16 cellular contexts compared by ENCODE assay signal in genomic region chr1:94929816-94930215, GRCh38. TPM values are rescaled to one million over a fixed set of nuclear protein-coding genes. Genes with fewer than 3 reads are reported as not detected.
DNase-seq lines count a peak whose midpoint lies in the region; ATAC-seq and TF ChIP-seq lines count a peak whose summit lies in the region.
"Had no signal": no experiment of that assay in that cellular context is flagged by ENCODE, and none has a peak within 500 bp of the region (broad histone marks: within the 10 kb centered on the region; RNA-seq: fewer than 3 reads in every experiment).

No MANE protein-coding gene starts in this region.

- H3K4me3 ChIP-seq in ACC112 (ENCODE audit: low read depth, low read length): peak overlapping the region; percentile 89
- peak overlapping the region in 35 of 59 donors; percentile 10 to 96 (median 87) for H3K4me3 ChIP-seq in dorsolateral prefrontal cortex
- peak overlapping the region; percentile 69 for H3K4me3 ChIP-seq in lower lobe of right lung
- H3K4me3 ChIP-seq in sigmoid colon: peak overlapping the region; percentile 10 to 92 (median 87)

- ATAC-seq in lower lobe of right lung (no peak), HG02610 (IDR thresholded peaks at IDR 0.05; ENCODE audit: unreplicated experiment) (no peak)
- ATAC-seq: left lobe of liver; stimulated activated memory B cell treated with anti-CD40 and anti-IgM and Interleukin-4, amounts not matched to agents 10 μg/mL and 1 μg/mL and 100 μg/mL, for 72 hours had no signal

- H3K79me2 ChIP-seq in ACC112 (ENCODE audit: control insufficient read depth, insufficient read depth, low read length, unreplicated experiment): peaks cover 27% of the 10 kb centered on the region

- no peak for TF ChIP-seq CTCF in dorsolateral prefrontal cortex (IDR thresholded peaks at IDR 0.05 in 54 of 56, conservative IDR thresholded peaks at IDR 0.05 in 2 of 56; ENCODE audit: low read depth in 1 of 56, partially characterized antibody in 56 of 56)
- no peak for TF ChIP-seq CTCF in lower lobe of right lung (IDR thresholded peaks at IDR 0.05)
- TF ChIP-seq CTCF in sigmoid colon (IDR thresholded peaks at IDR 0.05): no peak
- TF ChIP-seq CTCF in GM10248 (IDR thresholded peaks at IDR 0.05; ENCODE audit: control extremely low read depth, extremely low read depth, low read depth, missing control alignments): no peak

- no peak for DNase-seq in dorsolateral prefrontal cortex
- no peak for DNase-seq in lower lobe of right lung
- no peak for DNase-seq in sigmoid colon
- DNase-seq in hepatic stellate cell (ENCODE audit: low spot score): no peak
- DNase-seq in GM10248 (ENCODE audit: extremely low spot score): no peak
- no peak for DNase-seq in glomerular visceral epithelial cell (ENCODE audit: extremely low spot score)
- DNase-seq: activated naive CD4-positive, alpha-beta T cell treated with anti-CD3 and anti-CD28 coated beads, Interleukin-2, amount 10 ng/mL, durations not matched to agents 7 days and 5 days; NCI-H1436 treated with DMSO at 0.1 percent for 48 hours; NCI-H510A treated with DMSO at 0.1 percent for 48 hours; stimulated activated CD4-positive, alpha-beta T cell treated with anti-CD3 and anti-CD28 coated beads, Interleukin-4, amount 100 ng/mL, for 4 hours had no signal

- TF ChIP-seq POLR2A in sigmoid colon (IDR thresholded peaks at IDR 0.05): no peak

- no peak for TF ChIP-seq EP300 in sigmoid colon (IDR thresholded peaks at IDR 0.05)

- CTCF ChIA-PET in GM10248 (lab: Yijun Ruan, JAX): no interaction called here

- H2AFZ ChIP-seq in ACC112 (ENCODE audit: low read length, unreplicated experiment): no peak overlapping the region

- H3K4me1 ChIP-seq in ACC112 (ENCODE audit: control insufficient read depth, insufficient read depth, low read length, unreplicated experiment): peaks cover 28% of the 10 kb centered on the region
- H3K4me1 ChIP-seq in lower lobe of right lung: peaks cover 39% of the 10 kb centered on the region
- H3K4me1 ChIP-seq in sigmoid colon: peaks cover 0 to 35% (median 30%) of the 10 kb centered on the region in 4 donors

- H3K9me3 ChIP-seq in lower lobe of right lung (no peaks in the 10 kb centered on the region), sigmoid colon (no peaks in the 10 kb centered on the region)

- WGBS in sigmoid colon, 2 donors: 25 to 84% methylated on average over 3 of the region's 3 CpGs

- H3K27ac ChIP-seq in ACC112 (ENCODE audit: low read depth, low read length): no peak overlapping the region
- peak overlapping the region in 8 of 59 donors; percentile 26 to 99 (median 76) for H3K27ac ChIP-seq in dorsolateral prefrontal cortex
- H3K27ac ChIP-seq in lower lobe of right lung: peak overlapping the region; percentile 96
- peak overlapping the region; percentile 98 to 100 (median 98) for H3K27ac ChIP-seq in sigmoid colon
- H3K27ac ChIP-seq: cardiac muscle cell, VCaP had no signal

- intact Hi-C loops in dorsolateral prefrontal cortex (cut with DNase I): loop anchor here (5.0 kb wide), 3 partner anchors 58 to 302 kb away; partner anchors contain the start of gene RWDD3 (in 1 of the 2)
- intact Hi-C loops in lower lobe of right lung (cut with DNase I): loop anchor here (10.0 kb wide), 1 partner anchor 65 kb away; no protein-coding TSS in a partner anchor
- intact Hi-C loops in sigmoid colon (cut with DNase I): loop anchor here (5.0 to 10.0 kb wide), 2 partner anchors 52 to 515 kb away; partner anchors contain the start of gene ABCD3

- H3K36me3 ChIP-seq in ACC112 (ENCODE audit: insufficient read depth, low read length) (no peaks in the 10 kb centered on the region), lower lobe of right lung (peaks cover 3% of the 10 kb centered on the region), sigmoid colon (peaks cover 0 to 9% (median 0%) of the 10 kb centered on the region in 4 donors)
- H3K36me3 ChIP-seq: cardiac muscle cell had no signal

- POLR2A ChIA-PET in GM10248 (lab: Yijun Ruan, JAX): no interaction called here

- H3K27me3 ChIP-seq in ACC112 (ENCODE audit: insufficient read depth, low read length): no peaks in the 10 kb centered on the region
- no peaks in the 10 kb centered on the region for H3K27me3 ChIP-seq in dorsolateral prefrontal cortex
- peaks cover 10% of the 10 kb centered on the region for H3K27me3 ChIP-seq in lower lobe of right lung (ENCODE audit: low read depth)
- H3K27me3 ChIP-seq in sigmoid colon: no peaks in the 10 kb centered on the region
- H3K27me3 ChIP-seq: cardiac muscle cell had no signal

RNA-seq across cellular contexts. Expression of gene CNN3, which starts 2.9 kb away (rescaled TPM):
- 100 to 1,000 TPM in 118 of 120 experiments, 10 to 100 TPM in 2; 91.8 to 419 (median 154) TPM for total RNA-seq in dorsolateral prefrontal cortex
- total RNA-seq in lower lobe of right lung: 151 TPM
- total RNA-seq in sigmoid colon: 100 to 1,000 TPM; 157 to 247 (median 170) TPM
- 10 to 100 TPM; 58.3 to 96.4 (median 80.2) TPM for polyA plus RNA-seq in sigmoid colon
